Comparison of ENCODE assay signal across 13 cellular contexts in genomic region chr3:140467104-140467577, GRCh38.
DNase-seq lines count a peak whose midpoint lies in the region; ATAC-seq, FAIRE-seq and TF ChIP-seq lines count a peak whose summit lies in the region.
"Had no signal": no experiment of that assay in that cellular context is flagged by ENCODE, and none has a peak within 500 bp of the region (broad histone marks: within the 10 kb centered on the region; RNA-seq: fewer than 3 reads in every experiment).

No MANE protein-coding gene starts in this region.

- H3K4me1 ChIP-seq in A549 (peaks cover 57% of the 10 kb centered on the region), lower lobe of right lung (peaks cover 3% of the 10 kb centered on the region)
- H3K4me1 ChIP-seq: sigmoid colon had no signal

- FAIRE-seq in A549 (lab: Jason Lieb, UNC), result no peak
- FAIRE-seq: GM12891 had no signal

- no peaks in the 10 kb centered on the region for H3K27me3 ChIP-seq in lower lobe of right lung (ENCODE audit: low read depth)
- H3K27me3 ChIP-seq: sigmoid colon had no signal

- peak; percentile 61 to 79 for ATAC-seq in A549
- peak; percentile 47 for ATAC-seq in GM21786 (IDR thresholded peaks at IDR 0.05; ENCODE audit: unreplicated experiment)
- ATAC-seq in lower lobe of right lung, result peak; percentile 84
- no peak for ATAC-seq in GM19467 (IDR thresholded peaks at IDR 0.05; ENCODE audit: unreplicated experiment)
- ATAC-seq in GM19035 (IDR thresholded peaks at IDR 0.05; ENCODE audit: unreplicated experiment), result no peak
- no peak for ATAC-seq in HG02571 (IDR thresholded peaks at IDR 0.05; ENCODE audit: unreplicated experiment)

- 8% methylated on average over 4 of the region's 4 CpGs for WGBS in A549 (ENCODE audit: missing lambda C conversion rate)

- H3K9me3 ChIP-seq in A549 (no peaks in the 10 kb centered on the region), lower lobe of right lung (no peaks in the 10 kb centered on the region)
- H3K9me3 ChIP-seq: sigmoid colon had no signal

- no peak for TF ChIP-seq CTCF in A549 (IDR thresholded peaks at IDR 0.05)
- no peak for TF ChIP-seq CTCF in astrocyte of the spinal cord (IDR thresholded peaks at IDR 0.05; ENCODE audit: low read depth, low read length)
- no peak for TF ChIP-seq CTCF in lower lobe of right lung (IDR thresholded peaks at IDR 0.05)

- no peak overlapping the region for H3K4me3 ChIP-seq in A549
- H3K4me3 ChIP-seq in astrocyte of the spinal cord (ENCODE audit: low read depth, low read length), result no peak overlapping the region
- no peak overlapping the region for H3K4me3 ChIP-seq in lower lobe of right lung
- H3K4me3 ChIP-seq: sigmoid colon had no signal

- TF ChIP-seq POLR2A in A549 (IDR thresholded peaks at IDR 0.05; ENCODE audit: low read length), result no peak

- DNase-seq in A549 (ENCODE audit: low read depth in 1 of 2, low spot score in 1 of 2), result peak; percentile 37 to 66
- peak; percentile 14 for DNase-seq in astrocyte of the spinal cord (ENCODE audit: low read depth, low spot score)
- no peak for DNase-seq in lower lobe of right lung
- no peak for DNase-seq in RPMI8226
- DNase-seq: activated naive CD4-positive, alpha-beta T cell treated with anti-CD3 and anti-CD28 coated beads, Interleukin-2, amount 10 ng/mL, durations not matched to agents 7 days and 5 days; CD4-positive, alpha-beta memory T cell; NK-92 treated with Interleukin-12 subunit alpha and Interleukin-12 subunit beta, amount 100 ng/mL, for 24 hours; sigmoid colon had no signal

- H3K36me3 ChIP-seq in lower lobe of right lung, result no peaks in the 10 kb centered on the region
- H3K36me3 ChIP-seq: sigmoid colon had no signal

- CTCF ChIA-PET in A549 (lab: Yijun Ruan, JAX), result no interaction called here

- POLR2A ChIA-PET in A549 (lab: Yijun Ruan, JAX), result no interaction called here

- peak in 1 of 2 experiments; percentile 37; a peak in 1 of 5 replicates for TF ChIP-seq EP300 in A549 (IDR thresholded peaks at IDR 0.05)

- peak overlapping the region; percentile 43 for H3K4me2 ChIP-seq in A549

- 0 out of 5 replicates have a peak, but pooled peaks of 1 of the 2 experiments have one; percentile 24 for TF ChIP-seq RAD21 in A549 (conservative IDR thresholded peaks at IDR 0.05 in 1 of 2, IDR thresholded peaks at IDR 0.05 in 1 of 2)

- H3K27ac ChIP-seq in A549 (peak overlapping the region; percentile 67 to 71), lower lobe of right lung (no peak overlapping the region)
- H3K27ac ChIP-seq: sigmoid colon had no signal

- intact Hi-C loops in lower lobe of right lung (cut with DNase I), result no loop called here

- in situ Hi-C loops in astrocyte of the spinal cord (cut with HindIII; ENCODE audit: low sequenced_read_pairs), result no loop called here

TF ChIP-seq in A549, 52 proteins besides CTCF, POLR2A, EP300 and RAD21:
- TF ChIP-seq PHF8 (IDR thresholded peaks at IDR 0.05; ENCODE audit: borderline replicate concordance, low read depth) (no peak), RNF2 (IDR thresholded peaks at IDR 0.05; ENCODE audit: borderline replicate concordance, low read depth) (no peak), POLR2AphosphoS2 (conservative IDR thresholded peaks at IDR 0.05; ENCODE audit: low read length) (no peak), TP53 (CRISPR knock-in tag; IDR thresholded peaks at IDR 0.05) (no peak), USF2 (IDR thresholded peaks at IDR 0.05) (peak; percentile 41; the same call in 1 of the 2 replicates), ZNF302 (CRISPR knock-in tag; IDR thresholded peaks at IDR 0.05) (no peak), FOXS1 (CRISPR knock-in tag; IDR thresholded peaks at IDR 0.05) (no peak), HMGXB4 (CRISPR knock-in tag; IDR thresholded peaks at IDR 0.05; ENCODE audit: borderline replicate concordance) (no peak), ZFP36 (IDR thresholded peaks at IDR 0.05; ENCODE audit: borderline replicate concordance, partially characterized antibody) (no peak), EHMT2 (IDR thresholded peaks at IDR 0.05; ENCODE audit: low read depth) (no peak), NR3C1 (IDR thresholded peaks at IDR 0.05) (no peak), JUN (IDR thresholded peaks at IDR 0.05) (no peak), BCL3 (IDR thresholded peaks at IDR 0.05) (no peak), MAX (IDR thresholded peaks at IDR 0.05) (peak; percentile 27; the same call in 1 of the 2 replicates), MAFK (IDR thresholded peaks at IDR 0.05; ENCODE audit: partially characterized antibody) (peak; percentile 16), JUNB (IDR thresholded peaks at IDR 0.05) (peak; percentile 59; the same call in 1 of the 2 replicates), FOSL2 (IDR thresholded peaks at IDR 0.05) (peak; percentile 25; the same call in 1 of the 2 replicates), FOSL2 (CRISPR knock-in tag; IDR thresholded peaks at IDR 0.05) (peak; percentile 53), MAZ (IDR thresholded peaks at IDR 0.05; ENCODE audit: borderline replicate concordance, low read depth, low read length) (no peak), RCOR1 (IDR thresholded peaks at IDR 0.05; ENCODE audit: low read depth, low read length) (no peak), BHLHE40 (IDR thresholded peaks at IDR 0.05; ENCODE audit: low read depth, low read length) (no peak)

Comparison
In these comparisons a context has a peak if more than half of its experiments do, and no peak if none do; other contexts are left out.
1. ATAC-seq: peak in A549 (2 of 2), GM21786 (single experiment) and lower lobe of right lung (2 of 2); none in GM19467 (single experiment), GM19035 (single experiment) and HG02571 (single experiment).
2. DNase-seq: peak in A549 (2 of 2) and astrocyte of the spinal cord (single experiment); none in lower lobe of right lung (single experiment) and RPMI8226 (single experiment).